Comparison of ENCODE assay signal across 9 cellular contexts in the genomic region with DNA sequence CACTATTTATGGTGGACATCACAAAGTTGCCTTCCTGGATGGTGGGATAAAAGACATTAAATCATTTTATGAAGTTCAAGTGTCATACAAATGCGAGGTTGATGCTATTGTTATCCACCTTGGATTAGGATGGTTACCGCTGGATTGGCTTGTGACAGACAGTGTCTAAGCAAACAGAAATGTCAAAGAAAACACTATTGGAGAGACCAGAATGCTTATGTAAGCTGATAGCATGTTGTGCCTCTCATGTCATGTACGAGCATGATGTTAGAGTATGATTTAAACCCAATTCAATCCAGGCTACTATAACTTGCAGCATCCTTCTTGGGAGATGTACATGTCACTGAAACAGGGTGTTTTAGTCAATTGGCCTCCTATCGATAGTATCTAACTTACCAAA.
"Had no signal": no experiment of that assay in that cellular context is flagged by ENCODE, and none has a peak within 500 bp of the region (broad histone marks: within the 10 kb centered on the region; RNA-seq: fewer than 3 reads in every experiment).

No MANE protein-coding gene starts in this region.

- H3K27ac ChIP-seq: GM23248 had no signal

- DNase-seq: GM23248, GOT3, H9, HCEC 1CT, IMR-90, KG1 had no signal

- H3K9ac ChIP-seq: GM23248 had no signal

- H2AFZ ChIP-seq: GM23248 had no signal

- FAIRE-seq: H54, HTR-8/SVneo, K562 had no signal

- H3K4me3 ChIP-seq: GM23248, K562 had no signal
